In the genomic region with DNA sequence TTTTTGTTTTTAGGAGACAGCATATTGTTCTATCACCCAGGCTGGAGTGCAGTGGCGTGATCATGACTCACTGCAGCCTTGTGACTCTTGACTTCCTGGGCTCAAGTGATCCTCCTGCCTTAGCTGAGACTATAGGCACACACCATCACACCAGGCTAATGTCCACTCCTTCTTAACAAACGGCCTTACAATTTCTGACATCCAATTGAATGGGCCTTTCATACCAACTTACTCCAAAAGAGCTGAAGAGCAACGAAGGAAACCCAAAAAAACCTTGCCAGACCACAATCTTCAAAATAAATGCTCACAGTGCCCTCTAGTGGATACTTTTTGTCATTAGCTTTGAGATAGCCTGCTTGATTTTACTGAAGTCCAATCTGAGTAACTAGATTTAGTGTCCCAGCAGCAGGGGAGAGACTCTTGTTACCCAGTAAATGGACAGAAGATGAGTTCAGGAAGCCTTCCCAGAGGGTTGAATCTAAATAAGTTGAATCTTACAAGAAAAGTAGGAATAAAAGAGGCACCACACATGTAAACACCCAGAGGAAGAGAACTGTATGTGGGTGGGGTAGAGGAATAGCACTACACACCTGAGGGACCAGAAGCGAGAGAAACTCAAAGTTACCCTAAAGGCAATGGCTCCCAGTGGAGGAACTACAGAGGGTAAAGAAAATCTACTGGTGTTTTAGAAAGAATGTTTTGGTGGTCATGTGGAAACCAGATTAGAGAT, we compare ENCODE assay signal across 1 cellular context.
TF ChIP-seq lines count a peak whose summit lies in the region.

No MANE protein-coding gene starts in this region.

TF ChIP-seq in K562, 482 proteins besides CTCF, POLR2A, EP300 and RAD21 (continued from another document and continues in another):
- TF ChIP-seq, protein P1, sequence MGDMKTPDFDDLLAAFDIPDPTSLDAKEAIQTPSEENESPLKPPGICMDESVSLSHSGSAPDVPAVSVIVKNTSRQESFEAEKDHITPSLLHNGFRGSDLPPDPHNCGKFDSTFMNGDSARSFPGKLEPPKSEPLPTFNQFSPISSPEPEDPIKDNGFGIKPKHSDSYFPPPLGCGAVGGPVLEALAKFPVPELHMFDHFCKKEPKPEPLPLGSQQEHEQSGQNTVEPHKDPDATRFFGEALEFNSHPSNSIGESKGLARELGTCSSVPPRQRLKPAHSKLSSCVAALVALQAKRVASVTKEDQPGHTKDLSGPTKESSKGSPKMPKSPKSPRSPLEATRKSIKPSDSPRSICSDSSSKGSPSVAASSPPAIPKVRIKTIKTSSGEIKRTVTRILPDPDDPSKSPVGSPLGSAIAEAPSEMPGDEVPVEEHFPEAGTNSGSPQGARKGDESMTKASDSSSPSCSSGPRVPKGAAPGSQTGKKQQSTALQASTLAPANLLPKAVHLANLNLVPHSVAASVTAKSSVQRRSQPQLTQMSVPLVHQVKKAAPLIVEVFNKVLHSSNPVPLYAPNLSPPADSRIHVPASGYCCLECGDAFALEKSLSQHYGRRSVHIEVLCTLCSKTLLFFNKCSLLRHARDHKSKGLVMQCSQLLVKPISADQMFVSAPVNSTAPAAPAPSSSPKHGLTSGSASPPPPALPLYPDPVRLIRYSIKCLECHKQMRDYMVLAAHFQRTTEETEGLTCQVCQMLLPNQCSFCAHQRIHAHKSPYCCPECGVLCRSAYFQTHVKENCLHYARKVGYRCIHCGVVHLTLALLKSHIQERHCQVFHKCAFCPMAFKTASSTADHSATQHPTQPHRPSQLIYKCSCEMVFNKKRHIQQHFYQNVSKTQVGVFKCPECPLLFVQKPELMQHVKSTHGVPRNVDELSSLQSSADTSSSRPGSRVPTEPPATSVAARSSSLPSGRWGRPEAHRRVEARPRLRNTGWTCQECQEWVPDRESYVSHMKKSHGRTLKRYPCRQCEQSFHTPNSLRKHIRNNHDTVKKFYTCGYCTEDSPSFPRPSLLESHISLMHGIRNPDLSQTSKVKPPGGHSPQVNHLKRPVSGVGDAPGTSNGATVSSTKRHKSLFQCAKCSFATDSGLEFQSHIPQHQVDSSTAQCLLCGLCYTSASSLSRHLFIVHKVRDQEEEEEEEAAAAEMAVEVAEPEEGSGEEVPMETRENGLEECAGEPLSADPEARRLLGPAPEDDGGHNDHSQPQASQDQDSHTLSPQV (IDR thresholded peaks at IDR 0.05): peak; percentile 71
- TF ChIP-seq SIX5 (IDR thresholded peaks at IDR 0.05; ENCODE audit: borderline replicate concordance in 1 of 2, insufficient read depth in 1 of 2, low read depth in 1 of 2, low read length in 2 of 2) (no peak), KAT8 (IDR thresholded peaks at IDR 0.05; ENCODE audit: low read depth) (no peak), LARP7 (IDR thresholded peaks at IDR 0.05) (no peak), BRD9 (IDR thresholded peaks at IDR 0.05; ENCODE audit: low read depth, partially characterized antibody) (no peak), NR2C1 (IDR thresholded peaks at IDR 0.05) (no peak), NR2C1 (tag; IDR thresholded peaks at IDR 0.05) (no peak), SMAD4 (CRISPR knock-in tag; conservative IDR thresholded peaks at IDR 0.05) (no peak), NEUROD1 (IDR thresholded peaks at IDR 0.05; ENCODE audit: borderline replicate concordance, low read depth, low read length, partially characterized antibody) (no peak), ESRRA (IDR thresholded peaks at IDR 0.05; ENCODE audit: borderline replicate concordance, low read depth) (no peak), ELF2 (CRISPR knock-in tag; IDR thresholded peaks at IDR 0.05) (no peak), DPF2 (IDR thresholded peaks at IDR 0.05) (peak; percentile 37; the same call in 1 of the 2 replicates), ZNF3 (CRISPR knock-in tag; IDR thresholded peaks at IDR 0.05) (no peak), PML (IDR thresholded peaks at IDR 0.05; ENCODE audit: low read length) (no peak), ZBTB8A (IDR thresholded peaks at IDR 0.05; ENCODE audit: partially characterized antibody) (no peak), ZFP1 (CRISPR knock-in tag; IDR thresholded peaks at IDR 0.05) (no peak), L3MBTL2 (IDR thresholded peaks at IDR 0.05) (peak; percentile 30; the same call in 1 of the 2 replicates), PPARD (CRISPR knock-in tag; IDR thresholded peaks at IDR 0.05) (no peak), HNRNPH1 (optimal IDR thresholded peaks at IDR 0.05; ENCODE audit: low read depth, low read length) (no peak), ZNF584 (CRISPR knock-in tag; IDR thresholded peaks at IDR 0.05; ENCODE audit: low read depth) (peak; percentile 74), KDM5B (IDR thresholded peaks at IDR 0.05; ENCODE audit: insufficient replicate concordance, low read depth, low read length) (no peak), MYC (IDR thresholded peaks at IDR 0.05; ENCODE audit: low read depth, low read length) (no peak), MYC (CRISPR knock-in tag; IDR thresholded peaks at IDR 0.05; ENCODE audit: borderline replicate concordance, low read depth) (no peak), CSDE1 (IDR thresholded peaks at IDR 0.05) (no peak), KDM1A (IDR thresholded peaks at IDR 0.05) (0 out of 4 replicates have a peak, but pooled peaks of 1 of the 2 experiments have one; percentile 9), SRSF7 (optimal IDR thresholded peaks at IDR 0.05; ENCODE audit: low read depth, low read length) (no peak), STAT5B (CRISPR knock-in tag; IDR thresholded peaks at IDR 0.05) (no peak), ZNF707 (CRISPR knock-in tag; conservative IDR thresholded peaks at IDR 0.05) (no peak), MIER1 (IDR thresholded peaks at IDR 0.05; ENCODE audit: low read depth) (no peak), ZNF175 (CRISPR knock-in tag; IDR thresholded peaks at IDR 0.05; ENCODE audit: low read depth) (peak; percentile 82; the same call in 1 of the 2 replicates), BRF1 (IDR thresholded peaks at IDR 0.05; ENCODE audit: borderline replicate concordance, extremely low read depth, insufficient read length) (no peak), ZNF780A (CRISPR knock-in tag; IDR thresholded peaks at IDR 0.05) (no peak), CEBPG (CRISPR knock-in tag; IDR thresholded peaks at IDR 0.05) (no peak), CEBPG (tag; conservative IDR thresholded peaks at IDR 0.05 in 1 of 2, IDR thresholded peaks at IDR 0.05 in 1 of 2) (no peak), CC2D1A (IDR thresholded peaks at IDR 0.05) (peak; percentile 20; the same call in 1 of the 2 replicates), KLF1 (tag; IDR thresholded peaks at IDR 0.05) (no peak)
- TF ChIP-seq, protein P2, sequence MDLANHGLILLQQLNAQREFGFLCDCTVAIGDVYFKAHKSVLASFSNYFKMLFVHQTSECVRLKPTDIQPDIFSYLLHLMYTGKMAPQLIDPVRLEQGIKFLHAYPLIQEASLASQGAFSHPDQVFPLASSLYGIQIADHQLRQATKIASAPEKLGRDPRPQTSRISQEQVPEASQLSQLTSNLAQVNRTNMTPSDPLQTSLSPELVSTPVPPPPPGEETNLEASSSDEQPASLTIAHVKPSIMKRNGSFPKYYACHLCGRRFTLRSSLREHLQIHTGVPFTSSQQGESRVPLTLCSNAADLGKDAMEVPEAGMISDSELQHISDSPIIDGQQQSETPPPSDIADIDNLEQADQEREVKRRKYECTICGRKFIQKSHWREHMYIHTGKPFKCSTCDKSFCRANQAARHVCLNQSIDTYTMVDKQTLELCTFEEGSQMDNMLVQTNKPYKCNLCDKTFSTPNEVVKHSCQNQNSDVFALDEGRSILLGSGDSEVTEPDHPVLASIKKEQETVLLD (IDR thresholded peaks at IDR 0.05): no peak
- TF ChIP-seq, protein P3, sequence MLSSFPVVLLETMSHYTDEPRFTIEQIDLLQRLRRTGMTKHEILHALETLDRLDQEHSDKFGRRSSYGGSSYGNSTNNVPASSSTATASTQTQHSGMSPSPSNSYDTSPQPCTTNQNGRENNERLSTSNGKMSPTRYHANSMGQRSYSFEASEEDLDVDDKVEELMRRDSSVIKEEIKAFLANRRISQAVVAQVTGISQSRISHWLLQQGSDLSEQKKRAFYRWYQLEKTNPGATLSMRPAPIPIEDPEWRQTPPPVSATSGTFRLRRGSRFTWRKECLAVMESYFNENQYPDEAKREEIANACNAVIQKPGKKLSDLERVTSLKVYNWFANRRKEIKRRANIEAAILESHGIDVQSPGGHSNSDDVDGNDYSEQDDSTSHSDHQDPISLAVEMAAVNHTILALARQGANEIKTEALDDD (IDR thresholded peaks at IDR 0.05): no peak
- TF ChIP-seq, protein P4, sequence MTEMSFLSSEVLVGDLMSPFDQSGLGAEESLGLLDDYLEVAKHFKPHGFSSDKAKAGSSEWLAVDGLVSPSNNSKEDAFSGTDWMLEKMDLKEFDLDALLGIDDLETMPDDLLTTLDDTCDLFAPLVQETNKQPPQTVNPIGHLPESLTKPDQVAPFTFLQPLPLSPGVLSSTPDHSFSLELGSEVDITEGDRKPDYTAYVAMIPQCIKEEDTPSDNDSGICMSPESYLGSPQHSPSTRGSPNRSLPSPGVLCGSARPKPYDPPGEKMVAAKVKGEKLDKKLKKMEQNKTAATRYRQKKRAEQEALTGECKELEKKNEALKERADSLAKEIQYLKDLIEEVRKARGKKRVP (CRISPR knock-in tag; IDR thresholded peaks at IDR 0.05): no peak
- TF ChIP-seq, protein P5, sequence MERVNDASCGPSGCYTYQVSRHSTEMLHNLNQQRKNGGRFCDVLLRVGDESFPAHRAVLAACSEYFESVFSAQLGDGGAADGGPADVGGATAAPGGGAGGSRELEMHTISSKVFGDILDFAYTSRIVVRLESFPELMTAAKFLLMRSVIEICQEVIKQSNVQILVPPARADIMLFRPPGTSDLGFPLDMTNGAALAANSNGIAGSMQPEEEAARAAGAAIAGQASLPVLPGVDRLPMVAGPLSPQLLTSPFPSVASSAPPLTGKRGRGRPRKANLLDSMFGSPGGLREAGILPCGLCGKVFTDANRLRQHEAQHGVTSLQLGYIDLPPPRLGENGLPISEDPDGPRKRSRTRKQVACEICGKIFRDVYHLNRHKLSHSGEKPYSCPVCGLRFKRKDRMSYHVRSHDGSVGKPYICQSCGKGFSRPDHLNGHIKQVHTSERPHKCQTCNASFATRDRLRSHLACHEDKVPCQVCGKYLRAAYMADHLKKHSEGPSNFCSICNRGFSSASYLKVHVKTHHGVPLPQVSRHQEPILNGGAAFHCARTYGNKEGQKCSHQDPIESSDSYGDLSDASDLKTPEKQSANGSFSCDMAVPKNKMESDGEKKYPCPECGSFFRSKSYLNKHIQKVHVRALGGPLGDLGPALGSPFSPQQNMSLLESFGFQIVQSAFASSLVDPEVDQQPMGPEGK (CRISPR knock-in tag; IDR thresholded peaks at IDR 0.05; ENCODE audit: borderline replicate concordance): no peak
- TF ChIP-seq, protein P6, sequence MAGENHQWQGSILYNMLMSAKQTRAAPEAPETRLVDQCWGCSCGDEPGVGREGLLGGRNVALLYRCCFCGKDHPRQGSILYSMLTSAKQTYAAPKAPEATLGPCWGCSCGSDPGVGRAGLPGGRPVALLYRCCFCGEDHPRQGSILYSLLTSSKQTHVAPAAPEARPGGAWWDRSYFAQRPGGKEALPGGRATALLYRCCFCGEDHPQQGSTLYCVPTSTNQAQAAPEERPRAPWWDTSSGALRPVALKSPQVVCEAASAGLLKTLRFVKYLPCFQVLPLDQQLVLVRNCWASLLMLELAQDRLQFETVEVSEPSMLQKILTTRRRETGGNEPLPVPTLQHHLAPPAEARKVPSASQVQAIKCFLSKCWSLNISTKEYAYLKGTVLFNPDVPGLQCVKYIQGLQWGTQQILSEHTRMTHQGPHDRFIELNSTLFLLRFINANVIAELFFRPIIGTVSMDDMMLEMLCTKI (IDR thresholded peaks at IDR 0.05; ENCODE audit: partially characterized antibody): no peak
- TF ChIP-seq, protein P7, sequence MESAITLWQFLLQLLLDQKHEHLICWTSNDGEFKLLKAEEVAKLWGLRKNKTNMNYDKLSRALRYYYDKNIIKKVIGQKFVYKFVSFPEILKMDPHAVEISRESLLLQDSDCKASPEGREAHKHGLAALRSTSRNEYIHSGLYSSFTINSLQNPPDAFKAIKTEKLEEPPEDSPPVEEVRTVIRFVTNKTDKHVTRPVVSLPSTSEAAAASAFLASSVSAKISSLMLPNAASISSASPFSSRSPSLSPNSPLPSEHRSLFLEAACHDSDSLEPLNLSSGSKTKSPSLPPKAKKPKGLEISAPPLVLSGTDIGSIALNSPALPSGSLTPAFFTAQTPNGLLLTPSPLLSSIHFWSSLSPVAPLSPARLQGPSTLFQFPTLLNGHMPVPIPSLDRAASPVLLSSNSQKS (CRISPR knock-in tag; IDR thresholded peaks at IDR 0.05): no peak
- TF ChIP-seq, protein P8, sequence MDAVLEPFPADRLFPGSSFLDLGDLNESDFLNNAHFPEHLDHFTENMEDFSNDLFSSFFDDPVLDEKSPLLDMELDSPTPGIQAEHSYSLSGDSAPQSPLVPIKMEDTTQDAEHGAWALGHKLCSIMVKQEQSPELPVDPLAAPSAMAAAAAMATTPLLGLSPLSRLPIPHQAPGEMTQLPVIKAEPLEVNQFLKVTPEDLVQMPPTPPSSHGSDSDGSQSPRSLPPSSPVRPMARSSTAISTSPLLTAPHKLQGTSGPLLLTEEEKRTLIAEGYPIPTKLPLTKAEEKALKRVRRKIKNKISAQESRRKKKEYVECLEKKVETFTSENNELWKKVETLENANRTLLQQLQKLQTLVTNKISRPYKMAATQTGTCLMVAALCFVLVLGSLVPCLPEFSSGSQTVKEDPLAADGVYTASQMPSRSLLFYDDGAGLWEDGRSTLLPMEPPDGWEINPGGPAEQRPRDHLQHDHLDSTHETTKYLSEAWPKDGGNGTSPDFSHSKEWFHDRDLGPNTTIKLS (IDR thresholded peaks at IDR 0.05; ENCODE audit: borderline replicate concordance, low read depth): no peak
- TF ChIP-seq, protein P9, sequence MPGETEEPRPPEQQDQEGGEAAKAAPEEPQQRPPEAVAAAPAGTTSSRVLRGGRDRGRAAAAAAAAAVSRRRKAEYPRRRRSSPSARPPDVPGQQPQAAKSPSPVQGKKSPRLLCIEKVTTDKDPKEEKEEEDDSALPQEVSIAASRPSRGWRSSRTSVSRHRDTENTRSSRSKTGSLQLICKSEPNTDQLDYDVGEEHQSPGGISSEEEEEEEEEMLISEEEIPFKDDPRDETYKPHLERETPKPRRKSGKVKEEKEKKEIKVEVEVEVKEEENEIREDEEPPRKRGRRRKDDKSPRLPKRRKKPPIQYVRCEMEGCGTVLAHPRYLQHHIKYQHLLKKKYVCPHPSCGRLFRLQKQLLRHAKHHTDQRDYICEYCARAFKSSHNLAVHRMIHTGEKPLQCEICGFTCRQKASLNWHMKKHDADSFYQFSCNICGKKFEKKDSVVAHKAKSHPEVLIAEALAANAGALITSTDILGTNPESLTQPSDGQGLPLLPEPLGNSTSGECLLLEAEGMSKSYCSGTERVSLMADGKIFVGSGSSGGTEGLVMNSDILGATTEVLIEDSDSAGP (CRISPR knock-in tag; IDR thresholded peaks at IDR 0.05): no peak
- TF ChIP-seq, protein P10, sequence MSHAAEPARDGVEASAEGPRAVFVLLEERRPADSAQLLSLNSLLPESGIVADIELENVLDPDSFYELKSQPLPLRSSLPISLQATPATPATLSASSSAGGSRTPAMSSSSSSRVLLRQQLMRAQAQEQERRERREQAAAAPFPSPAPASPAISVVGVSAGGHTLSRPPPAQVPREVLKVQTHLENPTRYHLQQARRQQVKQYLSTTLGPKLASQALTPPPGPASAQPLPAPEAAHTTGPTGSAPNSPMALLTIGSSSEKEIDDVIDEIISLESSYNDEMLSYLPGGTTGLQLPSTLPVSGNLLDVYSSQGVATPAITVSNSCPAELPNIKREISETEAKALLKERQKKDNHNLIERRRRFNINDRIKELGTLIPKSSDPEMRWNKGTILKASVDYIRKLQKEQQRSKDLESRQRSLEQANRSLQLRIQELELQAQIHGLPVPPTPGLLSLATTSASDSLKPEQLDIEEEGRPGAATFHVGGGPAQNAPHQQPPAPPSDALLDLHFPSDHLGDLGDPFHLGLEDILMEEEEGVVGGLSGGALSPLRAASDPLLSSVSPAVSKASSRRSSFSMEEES (CRISPR knock-in tag; IDR thresholded peaks at IDR 0.05): no peak
